ENCODE assay signal across 19 cellular contexts in genomic region chr15:101326462-101327146, GRCh38.
"Had no signal": no experiment of that assay in that cellular context is flagged by ENCODE, and none has a peak within 500 bp of the region (broad histone marks: within the 10 kb centered on the region; RNA-seq: fewer than 3 reads in every experiment).

No MANE protein-coding gene starts in this region.

- H3K9me3 ChIP-seq: ascending aorta, breast epithelium, right atrium auricular region, testis, upper lobe of left lung had no signal

- H3K9me3 Mint-ChIP-seq: activated naive CD4-positive, alpha-beta T cell treated with anti-CD3 and anti-CD28 coated beads, Interleukin-2, amount 10 ng/mL, durations not matched to agents 7 days and 5 days; effector memory CD8-positive, alpha-beta T cell; neural progenitor cell; stimulated activated naive CD8-positive, alpha-beta T cell treated with anti-CD3 and anti-CD28 coated beads, Interleukin-15, Interleukin-2, amounts not matched to agents 100 ng/mL and 50 ng/mL, for 24 hours; T-helper 1 cell treated with Interleukin-12 subunit alpha and Interleukin-12 subunit beta and Interleukin-4 antibody, amounts not matched to agents 30 μg/mL and 1 μg/mL, for 36 hours; WTC11 had no signal

- H3K4me3 Mint-ChIP-seq: activated naive CD4-positive, alpha-beta T cell treated with anti-CD3 and anti-CD28 coated beads, Interleukin-2, amount 10 ng/mL, durations not matched to agents 7 days and 5 days; effector memory CD8-positive, alpha-beta T cell; neural progenitor cell; stimulated activated naive CD8-positive, alpha-beta T cell treated with anti-CD3 and anti-CD28 coated beads, Interleukin-15, Interleukin-2, amounts not matched to agents 100 ng/mL and 50 ng/mL, for 24 hours; T-helper 1 cell treated with Interleukin-12 subunit alpha and Interleukin-12 subunit beta and Interleukin-4 antibody, amounts not matched to agents 30 μg/mL and 1 μg/mL, for 36 hours; WTC11 had no signal

- DNase-seq: activated CD4-positive, alpha-beta T cell treated with anti-CD3 and anti-CD28 coated beads for 4 hours; activated CD8-positive, alpha-beta memory T cell treated with anti-CD3 and anti-CD28 coated beads for 24 hours; activated naive CD4-positive, alpha-beta T cell treated with anti-CD3 and anti-CD28 coated beads, Interleukin-2, amount 10 ng/mL, durations not matched to agents 7 days and 5 days; dermis blood vessel endothelial cell; effector memory CD8-positive, alpha-beta T cell; left ventricle myocardium superior; mesendoderm; SIG-M5; small intestine; testis had no signal

- H3K36me3 ChIP-seq: ascending aorta, breast epithelium, neural progenitor cell, right atrium auricular region, upper lobe of left lung had no signal

- H3K4me1 Mint-ChIP-seq: WTC11 had no signal

- H3K36me3 Mint-ChIP-seq: activated naive CD4-positive, alpha-beta T cell treated with anti-CD3 and anti-CD28 coated beads, Interleukin-2, amount 10 ng/mL, durations not matched to agents 7 days and 5 days; neural progenitor cell; WTC11 had no signal

- H3K27me3 ChIP-seq: ascending aorta, breast epithelium, neural progenitor cell, right atrium auricular region, testis, upper lobe of left lung had no signal

- ATAC-seq: effector memory CD8-positive, alpha-beta T cell; left ventricle myocardium superior; WTC11 had no signal

- H3K4me1 ChIP-seq: ascending aorta, breast epithelium, neural progenitor cell, parathyroid adenoma, right atrium auricular region, upper lobe of left lung had no signal

- H3K27ac Mint-ChIP-seq: activated naive CD4-positive, alpha-beta T cell treated with anti-CD3 and anti-CD28 coated beads, Interleukin-2, amount 10 ng/mL, durations not matched to agents 7 days and 5 days; effector memory CD8-positive, alpha-beta T cell; stimulated activated naive CD8-positive, alpha-beta T cell treated with anti-CD3 and anti-CD28 coated beads, Interleukin-15, Interleukin-2, amounts not matched to agents 100 ng/mL and 50 ng/mL, for 24 hours; T-helper 1 cell treated with Interleukin-12 subunit alpha and Interleukin-12 subunit beta and Interleukin-4 antibody, amounts not matched to agents 30 μg/mL and 1 μg/mL, for 36 hours; WTC11 had no signal

- H3K4me3 ChIP-seq: ascending aorta, breast epithelium, neural progenitor cell, right atrium auricular region, testis, upper lobe of left lung had no signal

- H3K27ac ChIP-seq: ascending aorta, breast epithelium, neural progenitor cell, parathyroid adenoma, right atrium auricular region, testis, upper lobe of left lung had no signal
